8 cellular contexts compared by ENCODE assay signal in genomic region chr6:111603648-111604047, GRCh38. TPM values are rescaled to one million over a fixed set of nuclear protein-coding genes. Genes with fewer than 3 reads are reported as not detected.
DNase-seq lines count a peak whose midpoint lies in the region; ATAC-seq and TF ChIP-seq lines count a peak whose summit lies in the region.

No MANE protein-coding gene starts in this region.

- H3K27me3 ChIP-seq in esophagus muscularis mucosa = no peaks in the 10 kb centered on the region
- no peaks in the 10 kb centered on the region for H3K27me3 ChIP-seq in gastrocnemius medialis

- no peaks in the 10 kb centered on the region for H3K9me3 Mint-ChIP-seq in T-cell

- H3K36me3 ChIP-seq in esophagus muscularis mucosa (no peaks in the 10 kb centered on the region), gastrocnemius medialis (no peaks in the 10 kb centered on the region)

- POLR2A ChIA-PET in T-cell (lab: Charles Lee) = no interaction called here

- in situ Hi-C loops in gastrocnemius medialis (cut with MboI; ENCODE audit: low sequenced_read_pairs in 4 of 4) = loop anchor here in 1 of 4 donors (10.0 kb wide), 1 partner anchor 119 kb away; the partner anchor contains the start of gene REV3L

- H3K9me3 ChIP-seq in esophagus muscularis mucosa (no peaks in the 10 kb centered on the region), gastrocnemius medialis (no peaks in the 10 kb centered on the region)

- no peaks in the 10 kb centered on the region for H3K27me3 Mint-ChIP-seq in T-cell

- ATAC-seq in T-cell (replicated peaks in 1 of 4) (no peak), gastrocnemius medialis (no peak), HG02938 (IDR thresholded peaks at IDR 0.05; ENCODE audit: unreplicated experiment) (no peak)

- WGBS in esophagus muscularis mucosa = 24% methylated on average over 3 of the region's 3 CpGs

- no peak for TF ChIP-seq EP300 in esophagus muscularis mucosa (IDR thresholded peaks at IDR 0.05)

- H3K4me1 Mint-ChIP-seq in T-cell = peaks cover 62 to 65% (median 65%) of the 10 kb centered on the region in 3 donors

- H3K4me3 Mint-ChIP-seq in T-cell = peak overlapping the region; percentile 17 to 89 (median 88)

- intact Hi-C loops in esophagus muscularis mucosa (cut with DNase I) = loop anchor here (2.0 to 5.0 kb wide), 2 partner anchors 46 to 121 kb away; partner anchors contain the start of gene REV3L
- intact Hi-C loops in gastrocnemius medialis (cut with DNase I; ENCODE audit: low total_unique reads) = loop anchor here (1.0 to 2.0 kb wide), 3 partner anchors 57 to 120 kb away; partner anchors contain the start of gene REV3L

- H3K4me1 ChIP-seq in esophagus muscularis mucosa (peaks cover 61 to 79% (median 73%) of the 10 kb centered on the region in 4 donors), gastrocnemius medialis (peaks cover 45 to 53% of the 10 kb centered on the region in 2 donors)

- CTCF ChIA-PET in T-cell (lab: Charles Lee) = no interaction called here

- peak overlapping the region; percentile 2 to 72 for H3K27ac Mint-ChIP-seq in T-cell

- TF ChIP-seq CTCF in esophagus muscularis mucosa (IDR thresholded peaks at IDR 0.05) = no peak
- TF ChIP-seq CTCF in gastrocnemius medialis (IDR thresholded peaks at IDR 0.05 in 4 of 5, conservative IDR thresholded peaks at IDR 0.05 in 1 of 5) = no peak

- H3K27ac ChIP-seq in esophagus muscularis mucosa (replicated peaks in 1 of 4) (peak overlapping the region; percentile 93 to 99 (median 96)), gastrocnemius medialis (peak overlapping the region; percentile 92 to 99 (median 97))

- no peak for TF ChIP-seq POLR2A in esophagus muscularis mucosa (IDR thresholded peaks at IDR 0.05; ENCODE audit: low read depth)
- TF ChIP-seq POLR2A in gastrocnemius medialis (IDR thresholded peaks at IDR 0.05) = no peak

- peak overlapping the region; percentile 5; the same call in 1 of the 2 replicates for H3K4me3 ChIP-seq in GM08714 (ENCODE audit: low read length)
- H3K4me3 ChIP-seq in esophagus muscularis mucosa = peak overlapping the region; percentile 56 to 77 (median 64)
- peak overlapping the region; percentile 49 to 91 (median 72) for H3K4me3 ChIP-seq in gastrocnemius medialis

- DNase-seq in T-cell (no peak), esophagus muscularis mucosa (ENCODE audit: extremely low spot score) (no peak), gastrocnemius medialis (no peak), ecto neural progenitor cell (ENCODE audit: low spot score) (no peak), T-helper 9 cell (no peak), NCI-H2081 treated with DMSO at 0.1 percent for 48 hours (lab: John Stamatoyannopoulos, UW) (no peak)

- H3K36me3 Mint-ChIP-seq in T-cell = peaks cover 13% of the 10 kb centered on the region

RNA-seq across cellular contexts. Expression of gene TRAF3IP2, which starts 2.0 kb away (rescaled TPM):
- total RNA-seq in T-cell = 10 to 100 TPM; 13.8 to 21.8 (median 20.6) TPM
- total RNA-seq in esophagus muscularis mucosa = 10 to 100 TPM; 16.6 to 37.1 (median 32.4) TPM
- total RNA-seq in gastrocnemius medialis = 10 to 100 TPM; 11.0 to 31.1 (median 17.3) TPM

Comparison
In these comparisons a context has a peak if more than half of its experiments do, and no peak if none do; other contexts are left out.
1. H3K4me3 ChIP-seq: peak in every context shown above with its lines; median percentile 72 in gastrocnemius medialis; 64 in esophagus muscularis mucosa; 5 in GM08714.